ENCODE assay signal across 1 cellular context in the genomic region with DNA sequence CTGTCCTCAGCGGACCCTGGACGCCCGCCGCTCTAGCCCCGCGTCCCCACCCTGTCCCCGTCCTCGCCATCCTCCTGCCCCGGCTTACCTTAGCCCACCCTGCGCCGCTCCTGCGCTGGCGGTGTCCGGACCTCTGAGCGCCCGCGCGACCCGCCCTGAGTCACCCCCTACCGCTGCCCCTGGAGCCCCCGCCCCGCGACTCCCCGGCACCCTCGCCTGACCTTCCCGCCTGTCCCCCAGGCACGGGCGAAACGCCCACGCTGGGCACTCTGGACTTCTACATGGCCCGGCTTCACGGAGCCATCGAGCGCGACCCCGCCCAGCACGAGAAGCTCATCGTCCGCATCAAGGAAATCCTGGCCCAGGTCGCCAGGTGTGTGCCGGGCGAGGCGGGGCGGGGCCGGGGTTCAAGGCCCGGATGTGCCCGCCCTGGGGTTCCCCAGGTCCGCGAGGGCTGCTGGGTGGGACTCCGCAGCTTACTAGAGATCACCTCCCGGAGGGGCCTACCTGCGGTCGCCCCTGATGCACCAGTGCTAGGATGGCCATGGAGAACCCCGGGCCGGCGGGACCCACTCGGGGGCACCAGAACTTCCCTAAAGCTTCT.
TF ChIP-seq lines count a peak whose summit lies in the region.

No MANE protein-coding gene starts in this region.

TF ChIP-seq in HepG2, 621 proteins besides CTCF, POLR2A, EP300 and RAD21:
- TF ChIP-seq ZNF205 (CRISPR knock-in tag; IDR thresholded peaks at IDR 0.05) (no peak), ZFP36 (IDR thresholded peaks at IDR 0.05; ENCODE audit: borderline replicate concordance, low read depth, low read length, partially characterized antibody) (no peak), ZNF484 (CRISPR knock-in tag; IDR thresholded peaks at IDR 0.05; ENCODE audit: borderline replicate concordance, low read depth) (no peak), TEAD3 (CRISPR knock-in tag; optimal IDR thresholded peaks at IDR 0.05; ENCODE audit: borderline replicate concordance) (no peak), ZNF143 (CRISPR knock-in tag; IDR thresholded peaks at IDR 0.05) (no peak), ZNF317 (CRISPR knock-in tag; IDR thresholded peaks at IDR 0.05) (no peak), RBFOX2 (IDR thresholded peaks at IDR 0.05; ENCODE audit: low read depth, low read length) (0 out of 2 replicates have a peak, but pooled peaks have one; percentile 37)
- TF ChIP-seq, protein P1, sequence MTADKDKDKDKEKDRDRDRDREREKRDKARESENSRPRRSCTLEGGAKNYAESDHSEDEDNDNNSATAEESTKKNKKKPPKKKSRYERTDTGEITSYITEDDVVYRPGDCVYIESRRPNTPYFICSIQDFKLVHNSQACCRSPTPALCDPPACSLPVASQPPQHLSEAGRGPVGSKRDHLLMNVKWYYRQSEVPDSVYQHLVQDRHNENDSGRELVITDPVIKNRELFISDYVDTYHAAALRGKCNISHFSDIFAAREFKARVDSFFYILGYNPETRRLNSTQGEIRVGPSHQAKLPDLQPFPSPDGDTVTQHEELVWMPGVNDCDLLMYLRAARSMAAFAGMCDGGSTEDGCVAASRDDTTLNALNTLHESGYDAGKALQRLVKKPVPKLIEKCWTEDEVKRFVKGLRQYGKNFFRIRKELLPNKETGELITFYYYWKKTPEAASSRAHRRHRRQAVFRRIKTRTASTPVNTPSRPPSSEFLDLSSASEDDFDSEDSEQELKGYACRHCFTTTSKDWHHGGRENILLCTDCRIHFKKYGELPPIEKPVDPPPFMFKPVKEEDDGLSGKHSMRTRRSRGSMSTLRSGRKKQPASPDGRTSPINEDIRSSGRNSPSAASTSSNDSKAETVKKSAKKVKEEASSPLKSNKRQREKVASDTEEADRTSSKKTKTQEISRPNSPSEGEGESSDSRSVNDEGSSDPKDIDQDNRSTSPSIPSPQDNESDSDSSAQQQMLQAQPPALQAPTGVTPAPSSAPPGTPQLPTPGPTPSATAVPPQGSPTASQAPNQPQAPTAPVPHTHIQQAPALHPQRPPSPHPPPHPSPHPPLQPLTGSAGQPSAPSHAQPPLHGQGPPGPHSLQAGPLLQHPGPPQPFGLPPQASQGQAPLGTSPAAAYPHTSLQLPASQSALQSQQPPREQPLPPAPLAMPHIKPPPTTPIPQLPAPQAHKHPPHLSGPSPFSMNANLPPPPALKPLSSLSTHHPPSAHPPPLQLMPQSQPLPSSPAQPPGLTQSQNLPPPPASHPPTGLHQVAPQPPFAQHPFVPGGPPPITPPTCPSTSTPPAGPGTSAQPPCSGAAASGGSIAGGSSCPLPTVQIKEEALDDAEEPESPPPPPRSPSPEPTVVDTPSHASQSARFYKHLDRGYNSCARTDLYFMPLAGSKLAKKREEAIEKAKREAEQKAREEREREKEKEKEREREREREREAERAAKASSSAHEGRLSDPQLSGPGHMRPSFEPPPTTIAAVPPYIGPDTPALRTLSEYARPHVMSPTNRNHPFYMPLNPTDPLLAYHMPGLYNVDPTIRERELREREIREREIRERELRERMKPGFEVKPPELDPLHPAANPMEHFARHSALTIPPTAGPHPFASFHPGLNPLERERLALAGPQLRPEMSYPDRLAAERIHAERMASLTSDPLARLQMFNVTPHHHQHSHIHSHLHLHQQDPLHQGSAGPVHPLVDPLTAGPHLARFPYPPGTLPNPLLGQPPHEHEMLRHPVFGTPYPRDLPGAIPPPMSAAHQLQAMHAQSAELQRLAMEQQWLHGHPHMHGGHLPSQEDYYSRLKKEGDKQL (CRISPR knock-in tag; IDR thresholded peaks at IDR 0.05; ENCODE audit: low read depth), result no peak
- TF ChIP-seq, protein P2, sequence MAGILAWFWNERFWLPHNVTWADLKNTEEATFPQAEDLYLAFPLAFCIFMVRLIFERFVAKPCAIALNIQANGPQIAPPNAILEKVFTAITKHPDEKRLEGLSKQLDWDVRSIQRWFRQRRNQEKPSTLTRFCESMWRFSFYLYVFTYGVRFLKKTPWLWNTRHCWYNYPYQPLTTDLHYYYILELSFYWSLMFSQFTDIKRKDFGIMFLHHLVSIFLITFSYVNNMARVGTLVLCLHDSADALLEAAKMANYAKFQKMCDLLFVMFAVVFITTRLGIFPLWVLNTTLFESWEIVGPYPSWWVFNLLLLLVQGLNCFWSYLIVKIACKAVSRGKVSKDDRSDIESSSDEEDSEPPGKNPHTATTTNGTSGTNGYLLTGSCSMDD (CRISPR knock-in tag; IDR thresholded peaks at IDR 0.05), result no peak
